ENCODE assay signal across 1 cellular context in the genomic region with DNA sequence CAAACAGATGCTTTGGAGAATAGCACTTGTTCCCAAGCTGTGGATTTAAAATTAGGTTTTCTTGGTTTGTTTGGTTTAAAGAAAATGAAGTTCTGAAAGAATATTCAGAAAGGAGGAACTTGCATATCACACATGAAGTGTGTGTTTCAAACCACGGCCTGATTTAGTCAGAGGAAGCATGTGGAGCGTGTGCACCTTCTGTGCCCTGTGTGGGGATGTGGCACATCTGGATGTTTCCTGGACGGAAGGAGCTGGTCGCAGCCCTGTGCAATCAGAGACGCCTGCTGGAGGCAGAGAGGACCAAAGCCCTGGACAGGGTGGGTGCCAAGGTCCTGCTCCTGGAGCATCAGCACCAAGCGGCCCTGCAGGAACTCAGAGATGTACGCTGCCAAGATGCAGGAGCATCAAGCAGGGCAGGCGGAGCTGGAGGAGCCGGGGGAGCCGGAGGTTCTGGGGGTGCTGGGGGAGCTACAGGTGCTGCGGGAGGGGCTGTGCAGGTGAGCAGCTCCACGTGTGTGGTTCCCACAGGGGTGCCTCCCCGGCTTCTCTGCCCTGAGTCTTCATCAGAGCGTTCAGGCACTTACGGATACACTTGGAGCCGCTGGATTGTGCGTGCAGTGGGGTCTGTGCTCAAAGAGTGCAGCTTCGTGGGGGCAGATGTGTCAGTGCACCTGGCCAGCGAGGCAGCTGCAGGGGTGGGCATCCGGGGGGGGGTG.
TF ChIP-seq lines count a peak whose summit lies in the region.

No MANE protein-coding gene starts in this region.

TF ChIP-seq in WTC11, 78 proteins besides CTCF, POLR2A, EP300 and RAD21 (continued from another document):
- TF ChIP-seq, protein P1, sequence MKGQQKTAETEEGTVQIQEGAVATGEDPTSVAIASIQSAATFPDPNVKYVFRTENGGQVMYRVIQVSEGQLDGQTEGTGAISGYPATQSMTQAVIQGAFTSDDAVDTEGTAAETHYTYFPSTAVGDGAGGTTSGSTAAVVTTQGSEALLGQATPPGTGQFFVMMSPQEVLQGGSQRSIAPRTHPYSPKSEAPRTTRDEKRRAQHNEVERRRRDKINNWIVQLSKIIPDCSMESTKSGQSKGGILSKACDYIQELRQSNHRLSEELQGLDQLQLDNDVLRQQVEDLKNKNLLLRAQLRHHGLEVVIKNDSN (CRISPR knock-in tag; IDR thresholded peaks at IDR 0.05) = no peak
